ENCODE assay signal across 9 cellular contexts in the genomic region with DNA sequence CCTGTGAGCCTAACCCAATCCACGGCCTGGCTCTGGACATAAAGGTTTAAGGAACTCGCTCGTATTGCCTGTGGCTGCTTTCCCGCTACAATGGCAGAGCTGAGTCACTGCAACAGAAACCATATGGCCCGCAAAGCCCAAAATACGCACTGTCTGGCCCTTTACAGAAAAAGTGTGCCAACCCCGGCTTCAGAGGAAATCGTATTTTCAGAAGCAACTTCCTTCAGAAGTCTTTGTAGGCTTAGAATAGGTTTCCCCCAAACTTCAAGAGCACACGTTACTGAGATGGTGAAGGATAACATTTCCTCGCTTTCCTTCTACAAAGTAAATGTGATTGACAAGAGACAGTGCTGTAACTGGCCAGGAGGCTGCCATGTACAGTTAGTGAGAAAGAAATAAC. TPM values are rescaled to one million over a fixed set of nuclear protein-coding genes. Genes with fewer than 3 reads are reported as not detected.
A peak's percentile ranks its signal among the peaks of the same experiment; 100 is the strongest.
DNase-seq lines count a peak whose midpoint lies in the region; ATAC-seq lines count a peak whose summit lies in the region.
"Had no signal": no experiment of that assay in that cellular context is flagged by ENCODE, and none has a peak within 500 bp of the region (broad histone marks: within the 10 kb centered on the region; RNA-seq: fewer than 3 reads in every experiment).

No MANE protein-coding gene starts in this region.

- H3K27ac Mint-ChIP-seq in activated CD4-positive, alpha-beta memory T cell treated with anti-CD3 and anti-CD28 coated beads, Interleukin-2, amount 10 ng/mL, durations not matched to agents 7 days and 5 days: peak overlapping the region; percentile 79

- peak overlapping the region; percentile 19 for H3K27ac ChIP-seq in effector memory CD4-positive, alpha-beta T cell (ENCODE audit: insufficient read depth, low read length, poor library complexity, severe bottlenecking)
- H3K27ac ChIP-seq: brain microvascular endothelial cell had no signal

- DNase-seq in Kasumi-1 (lab: John Stamatoyannopoulos, UW) (peak; percentile 55 to 80), NCI-H1417 treated with DMSO at 0.1 percent for 48 hours (lab: John Stamatoyannopoulos, UW) (no peak)
- DNase-seq in activated CD4-positive, alpha-beta memory T cell treated with anti-CD3 and anti-CD28 coated beads, Interleukin-2, amount 10 ng/mL, durations not matched to agents 7 days and 5 days: peak; percentile 76
- peak in 1 of 3 donors; percentile 34 for DNase-seq in effector memory CD4-positive, alpha-beta T cell
- peak; percentile 41 to 68 for DNase-seq in stimulated activated CD8-positive, alpha-beta memory T cell treated with anti-CD3 and anti-CD28 coated beads, Interleukin-7, amount 100 ng/mL, for 48 hours (ENCODE audit: extremely low read depth in 1 of 2, low read depth in 1 of 2)
- DNase-seq: brain microvascular endothelial cell had no signal

- H3K27me3 Mint-ChIP-seq in activated CD4-positive, alpha-beta memory T cell treated with anti-CD3 and anti-CD28 coated beads, Interleukin-2, amount 10 ng/mL, durations not matched to agents 7 days and 5 days: no peaks in the 10 kb centered on the region

- peaks cover 9% of the 10 kb centered on the region for H3K4me1 ChIP-seq in effector memory CD4-positive, alpha-beta T cell (ENCODE audit: control insufficient read depth, insufficient read depth, low read length, poor library complexity, severe bottlenecking)

- peaks cover 18% of the 10 kb centered on the region for H3K4me1 Mint-ChIP-seq in activated CD4-positive, alpha-beta memory T cell treated with anti-CD3 and anti-CD28 coated beads, Interleukin-2, amount 10 ng/mL, durations not matched to agents 7 days and 5 days

- no peaks in the 10 kb centered on the region for H3K36me3 ChIP-seq in effector memory CD4-positive, alpha-beta T cell (ENCODE audit: control insufficient read depth, insufficient read depth, low read length)
- H3K36me3 ChIP-seq: brain microvascular endothelial cell had no signal

- CTCF ChIA-PET in activated CD4-positive, alpha-beta memory T cell treated with anti-CD3 and anti-CD28 coated beads, Interleukin-2, amount 10 ng/mL, durations not matched to agents 7 days and 5 days (lab: Charles Lee): interaction anchor here (0.9 to 1.9 kb wide), 4 partner anchors 80 to 426 kb away, joined by 3 to 7 read pairs (median 4); no protein-coding TSS in a partner anchor

- H3K4me3 Mint-ChIP-seq in activated CD4-positive, alpha-beta memory T cell treated with anti-CD3 and anti-CD28 coated beads, Interleukin-2, amount 10 ng/mL, durations not matched to agents 7 days and 5 days: no peak overlapping the region

- POLR2A ChIA-PET in activated CD4-positive, alpha-beta memory T cell treated with anti-CD3 and anti-CD28 coated beads, Interleukin-2, amount 10 ng/mL, durations not matched to agents 7 days and 5 days (lab: Charles Lee): interaction anchor here (0.9 to 1.6 kb wide), 3 partner anchors 16 to 36 kb away, joined by 3 to 4 read pairs (median 3); no protein-coding TSS in a partner anchor

- no peak overlapping the region for H3K4me3 ChIP-seq in effector memory CD4-positive, alpha-beta T cell (ENCODE audit: insufficient read depth, low read depth, low read length, poor library complexity, severe bottlenecking)

- no peaks in the 10 kb centered on the region for H3K9me3 Mint-ChIP-seq in activated CD4-positive, alpha-beta memory T cell treated with anti-CD3 and anti-CD28 coated beads, Interleukin-2, amount 10 ng/mL, durations not matched to agents 7 days and 5 days

- ATAC-seq in HG02798 (IDR thresholded peaks at IDR 0.05; ENCODE audit: poor library complexity, unreplicated experiment): no peak
- no peak for ATAC-seq in HG02981 (IDR thresholded peaks at IDR 0.05; ENCODE audit: unreplicated experiment)
- ATAC-seq in GM21526 (IDR thresholded peaks at IDR 0.05; ENCODE audit: low FRiP score, unreplicated experiment): no peak

- no peaks in the 10 kb centered on the region for H3K36me3 Mint-ChIP-seq in activated CD4-positive, alpha-beta memory T cell treated with anti-CD3 and anti-CD28 coated beads, Interleukin-2, amount 10 ng/mL, durations not matched to agents 7 days and 5 days (ENCODE audit: low read depth)

- no peaks in the 10 kb centered on the region for H3K9me3 ChIP-seq in effector memory CD4-positive, alpha-beta T cell (ENCODE audit: control insufficient read depth, low read length)

- no peaks in the 10 kb centered on the region for H3K27me3 ChIP-seq in effector memory CD4-positive, alpha-beta T cell (replicated peaks; ENCODE audit: control insufficient read depth, insufficient read depth, low read length, poor library complexity, severe bottlenecking)
- H3K27me3 ChIP-seq: brain microvascular endothelial cell had no signal

RNA-seq across cellular contexts. Expression of gene TESC, which starts 34.8 kb away (rescaled TPM):
- total RNA-seq in activated CD4-positive, alpha-beta memory T cell treated with anti-CD3 and anti-CD28 coated beads, Interleukin-2, amount 10 ng/mL, durations not matched to agents 7 days and 5 days: 10 to 100 TPM; 29.2 to 30.1 TPM

RNA-seq across cellular contexts. Expression of gene FBXO21, which starts 56.2 kb away (rescaled TPM):
- total RNA-seq in activated CD4-positive, alpha-beta memory T cell treated with anti-CD3 and anti-CD28 coated beads, Interleukin-2, amount 10 ng/mL, durations not matched to agents 7 days and 5 days: 10 to 100 TPM; 21.7 to 26.1 TPM
